ENCODE assay signal across 19 cellular contexts in genomic region chr13:98202026-98202425, GRCh38. TPM values are rescaled to one million over a fixed set of nuclear protein-coding genes. Genes with fewer than 3 reads are reported as not detected.
DNase-seq lines count a peak whose midpoint lies in the region; ATAC-seq, FAIRE-seq and TF ChIP-seq lines count a peak whose summit lies in the region.
"Had no signal": no experiment of that assay in that cellular context is flagged by ENCODE, and none has a peak within 500 bp of the region (broad histone marks: within the 10 kb centered on the region; RNA-seq: fewer than 3 reads in every experiment).

No MANE protein-coding gene starts in this region.

- H3K27me3 Mint-ChIP-seq in GM23338 (ENCODE audit: insufficient read depth, low read depth, poor library complexity): no peaks in the 10 kb centered on the region
- H3K27me3 Mint-ChIP-seq: activated CD4-positive, alpha-beta T cell treated with anti-CD3 and anti-CD28 coated beads, Interleukin-2, amount 10 ng/mL, durations not matched to agents 24 days and 14 days had no signal

- H3K27ac Mint-ChIP-seq in GM23338: peak overlapping the region; percentile 52; the same call in 1 of the 2 replicates
- H3K27ac Mint-ChIP-seq: activated CD4-positive, alpha-beta T cell treated with anti-CD3 and anti-CD28 coated beads, Interleukin-2, amount 10 ng/mL, durations not matched to agents 24 days and 14 days; stimulated activated naive CD8-positive, alpha-beta T cell treated with anti-CD3 and anti-CD28 coated beads, Interleukin-15, Interleukin-2, amounts not matched to agents 100 ng/mL and 50 ng/mL, for 24 hours; T-helper 1 cell treated with Interleukin-12 subunit alpha and Interleukin-12 subunit beta and Interleukin-4 antibody, amounts not matched to agents 30 μg/mL and 1 μg/mL, for 36 hours had no signal

- H3K9me3 ChIP-seq in iPS-20b (ENCODE audit: insufficient read depth, low read depth, low read length) (no peaks in the 10 kb centered on the region), small intestine (ENCODE audit: control insufficient read depth, low read depth) (no peaks in the 10 kb centered on the region), psoas muscle (peaks cover 15% of the 10 kb centered on the region)

- H2AFZ ChIP-seq in GM23338: no peak overlapping the region

- 8 to 55% (median 32%) methylated on average over 6 of the region's 6 CpGs for WGBS in small intestine, 3 donors
- WGBS in psoas muscle, 3 donors: 74 to 77% (median 75%) methylated on average over 6 of the region's 6 CpGs

- peaks cover 2% of the 10 kb centered on the region; the same call in 1 of the 2 replicates for H4K20me1 ChIP-seq in GM23338 (replicated peaks; ENCODE audit: insufficient read depth)

- H3K36me3 ChIP-seq in GM23338 (ENCODE audit: insufficient read depth): no peaks in the 10 kb centered on the region
- H3K36me3 ChIP-seq in iPS-20b (ENCODE audit: insufficient read depth, low read depth, low read length): peaks cover 8% of the 10 kb centered on the region; the same call in 1 of the 2 replicates
- H3K36me3 ChIP-seq in small intestine (ENCODE audit: control insufficient read depth in 2 of 2, insufficient read depth in 2 of 2, low read length in 2 of 2): no peaks in the 10 kb centered on the region
- H3K36me3 ChIP-seq in psoas muscle (ENCODE audit: insufficient read depth in 1 of 2, low read depth in 1 of 2): no peaks in the 10 kb centered on the region
- H3K36me3 ChIP-seq: adrenal gland had no signal

- peak overlapping the region; percentile 73 for H3K4me2 ChIP-seq in GM23338

- no peaks in the 10 kb centered on the region for H3K9me2 ChIP-seq in GM23338 (ENCODE audit: insufficient read depth)

- H3K9me3 Mint-ChIP-seq in GM23338: peaks cover 28% of the 10 kb centered on the region
- H3K9me3 Mint-ChIP-seq: activated CD4-positive, alpha-beta T cell treated with anti-CD3 and anti-CD28 coated beads, Interleukin-2, amount 10 ng/mL, durations not matched to agents 24 days and 14 days; T-helper 1 cell treated with Interleukin-12 subunit alpha and Interleukin-12 subunit beta and Interleukin-4 antibody, amounts not matched to agents 30 μg/mL and 1 μg/mL, for 36 hours had no signal

- peak overlapping the region; percentile 97; the same call in 1 of the 2 replicates for H3K27ac ChIP-seq in GM23338 (ENCODE audit: low read depth)
- H3K27ac ChIP-seq in iPS-20b (ENCODE audit: low read length): no peak overlapping the region
- H3K27ac ChIP-seq in small intestine (ENCODE audit: low read depth in 1 of 2, low read length in 1 of 2): no peak overlapping the region
- H3K27ac ChIP-seq in psoas muscle: no peak overlapping the region
- H3K27ac ChIP-seq: adrenal gland, C4-2B had no signal

- peaks cover 45% of the 10 kb centered on the region for H3K4me1 Mint-ChIP-seq in GM23338
- H3K4me1 Mint-ChIP-seq: activated CD4-positive, alpha-beta T cell treated with anti-CD3 and anti-CD28 coated beads, Interleukin-2, amount 10 ng/mL, durations not matched to agents 24 days and 14 days had no signal

- peaks cover 77% of the 10 kb centered on the region for H3K79me2 ChIP-seq in GM23338 (replicated peaks; ENCODE audit: insufficient read depth)

- H3K36me3 Mint-ChIP-seq in GM23338 (ENCODE audit: low read depth): peaks cover 44% of the 10 kb centered on the region

- H3K27me3 ChIP-seq in GM23338 (ENCODE audit: insufficient read depth): no peaks in the 10 kb centered on the region
- H3K27me3 ChIP-seq in iPS-20b (ENCODE audit: insufficient read depth, low read length): no peaks in the 10 kb centered on the region
- H3K27me3 ChIP-seq in small intestine (ENCODE audit: control insufficient read depth in 2 of 2, insufficient read depth in 2 of 2, low read length in 2 of 2): no peaks in the 10 kb centered on the region
- H3K27me3 ChIP-seq in psoas muscle (ENCODE audit: insufficient read depth in 3 of 3, low read length in 2 of 3): peaks cover 0 to 2% (median 0%) of the 10 kb centered on the region in 3 donors
- H3K27me3 ChIP-seq: adrenal gland had no signal

- intact Hi-C loops in psoas muscle (cut with DNase I): no loop called here

- H3K4me3 Mint-ChIP-seq in GM23338: peak overlapping the region; percentile 4; the same call in 1 of the 3 replicates
- H3K4me3 Mint-ChIP-seq: activated CD4-positive, alpha-beta T cell treated with anti-CD3 and anti-CD28 coated beads, Interleukin-2, amount 10 ng/mL, durations not matched to agents 24 days and 14 days; activated T-cell treated with anti-CD3 and anti-CD28 coated beads, Interleukin-2, amount 50 U/mL, for 4 hours; stimulated activated naive CD8-positive, alpha-beta T cell treated with anti-CD3 and anti-CD28 coated beads, Interleukin-15, Interleukin-2, amounts not matched to agents 100 ng/mL and 50 ng/mL, for 24 hours; T-helper 1 cell treated with Interleukin-12 subunit alpha and Interleukin-12 subunit beta and Interleukin-4 antibody, amounts not matched to agents 30 μg/mL and 1 μg/mL, for 36 hours had no signal

- no peak overlapping the region for H3K9ac ChIP-seq in iPS-20b (ENCODE audit: low read depth, low read length)

- DNase-seq in GM23338 (ENCODE audit: low spot score) (no peak), NCI-H526 treated with DMSO at 0.1 percent for 48 hours (lab: John Stamatoyannopoulos, UW) (peak; percentile 22), small intestine (peak; percentile 70), psoas muscle (no peak), amygdala (lab: John Stamatoyannopoulos, UW) (no peak)
- DNase-seq: activated CD4-positive, alpha-beta T cell treated with anti-CD3 and anti-CD28 coated beads, Interleukin-2, amount 10 ng/mL, durations not matched to agents 24 days and 14 days; activated T-cell treated with anti-CD3 and anti-CD28 coated beads, Interleukin-2, amount 50 U/mL, for 4 hours; adrenal gland; cortex of kidney; midbrain; NCI-H187 had no signal

- TF ChIP-seq CTCF in GM23338 (conservative IDR thresholded peaks at IDR 0.05; ENCODE audit: low read depth in 2 of 2) (no peak), psoas muscle (IDR thresholded peaks at IDR 0.05) (no peak)

- ATAC-seq in GM23338: peak; percentile 13; the same call in 2 of the 3 replicates
- ATAC-seq in psoas muscle: no peak
- no peak for ATAC-seq in HG03045 (IDR thresholded peaks at IDR 0.05; ENCODE audit: unreplicated experiment)
- ATAC-seq: activated T-cell treated with anti-CD3 and anti-CD28 coated beads, Interleukin-2, amount 50 U/mL, for 4 hours; K562 had no signal

- H3K4me1 ChIP-seq in GM23338 (ENCODE audit: insufficient read depth): peaks cover 37% of the 10 kb centered on the region
- H3K4me1 ChIP-seq in iPS-20b (ENCODE audit: insufficient read depth, low read length): peaks cover 36% of the 10 kb centered on the region
- H3K4me1 ChIP-seq in small intestine (ENCODE audit: control insufficient read depth in 2 of 2, insufficient read depth in 1 of 2, low read depth in 1 of 2, low read length in 1 of 2): peaks cover 2 to 10% of the 10 kb centered on the region in 2 donors
- no peaks in the 10 kb centered on the region for H3K4me1 ChIP-seq in psoas muscle

- peaks cover 10% of the 10 kb centered on the region; the same call in 1 of the 2 replicates for H3F3A ChIP-seq in GM23338 (replicated peaks; ENCODE audit: low read depth)

- H3K4me3 ChIP-seq in GM23338: peak overlapping the region; percentile 49; the same call in 1 of the 2 replicates
- 0 out of 2 replicates have a peak overlapping the region, but pooled peaks have one; percentile 65 for H3K4me3 ChIP-seq in iPS-20b (ENCODE audit: low read length)
- H3K4me3 ChIP-seq in small intestine (ENCODE audit: low read depth in 1 of 2, low read length in 2 of 2): no peak overlapping the region
- no peak overlapping the region for H3K4me3 ChIP-seq in psoas muscle
- H3K4me3 ChIP-seq: adrenal gland, K562 had no signal

- no peak for FAIRE-seq in small intestine (lab: Jason Lieb, UNC)
- FAIRE-seq: GM18507, K562 had no signal

TF ChIP-seq in GM23338, 12 proteins besides CTCF, POLR2A, EP300 and RAD21 (continues in another document):
- TF ChIP-seq REST (IDR thresholded peaks at IDR 0.05; ENCODE audit: unreplicated experiment) (no peak), EZH2phosphoT487 (IDR thresholded peaks at IDR 0.05; ENCODE audit: unreplicated experiment) (no peak), STAT1 (IDR thresholded peaks at IDR 0.05; ENCODE audit: unreplicated experiment) (no peak), ZNF331 (CRISPR knock-in tag; IDR thresholded peaks at IDR 0.05; ENCODE audit: low read depth) (no peak), CREB1 (CRISPR knock-in tag; IDR thresholded peaks at IDR 0.05; ENCODE audit: low read depth) (no peak), EZH2 (IDR thresholded peaks at IDR 0.05; ENCODE audit: low read depth, unreplicated experiment) (no peak)

RNA-seq across cellular contexts. Expression of gene RNF113B, which starts 25.0 kb away (rescaled TPM):
- total RNA-seq in GM23338 (2014; rRNA removed; shearing (Covaris generic)): not detected in 2 replicates
- polyA plus RNA-seq in GM23338 (2016; fragmentation: Nextera tagmentation; extraction: Ambion mirVana) (0.19 and 0.21 TPM in 2 replicates), small intestine (not detected), psoas muscle (not detected)
- total RNA-seq in psoas muscle: not detected
- total RNA-seq: activated CD4-positive, alpha-beta T cell treated with anti-CD3 and anti-CD28 coated beads, Interleukin-2, amount 10 ng/mL, durations not matched to agents 24 days and 14 days; activated T-cell treated with anti-CD3 and anti-CD28 coated beads, Interleukin-2, amount 50 U/mL, for 4 hours; G401; K562 had no signal

RNA-seq across cellular contexts. Expression of gene FARP1, which starts 59.1 kb away (rescaled TPM):
- total RNA-seq in GM23338 (2014; rRNA removed; shearing (Covaris generic)): 82.5 and 105 TPM in 2 replicates
- 53.6 and 59.3 TPM in 2 replicates for polyA plus RNA-seq in GM23338 (2016; fragmentation: Nextera tagmentation; extraction: Ambion mirVana)
- 1 to 10 TPM in 2 of 3 donors, under 1 TPM in 1; 0.89 to 8.6 (median 3.8) TPM for polyA plus RNA-seq in small intestine
- 10 to 100 TPM in 3 of 4 donors, 1 to 10 TPM in 1; 9.2 to 19.4 (median 13.0) TPM for total RNA-seq in psoas muscle
- 1 to 10 TPM; 5.7 to 7.5 (median 6.0) TPM for polyA plus RNA-seq in psoas muscle

Comparison
In these comparisons a context has a peak if more than half of its experiments do, and no peak if none do; other contexts are left out.
1. DNase-seq: peak in NCI-H526 treated with DMSO at 0.1 percent for 48 hours (single experiment) and small intestine (single experiment); none in GM23338 (single experiment), psoas muscle (0 of 2) and amygdala (0 of 56).
2. H3K4me3 ChIP-seq: peak in GM23338 (single experiment) and iPS-20b (single experiment); none in small intestine (0 of 2) and psoas muscle (single experiment).